In the genomic region with DNA sequence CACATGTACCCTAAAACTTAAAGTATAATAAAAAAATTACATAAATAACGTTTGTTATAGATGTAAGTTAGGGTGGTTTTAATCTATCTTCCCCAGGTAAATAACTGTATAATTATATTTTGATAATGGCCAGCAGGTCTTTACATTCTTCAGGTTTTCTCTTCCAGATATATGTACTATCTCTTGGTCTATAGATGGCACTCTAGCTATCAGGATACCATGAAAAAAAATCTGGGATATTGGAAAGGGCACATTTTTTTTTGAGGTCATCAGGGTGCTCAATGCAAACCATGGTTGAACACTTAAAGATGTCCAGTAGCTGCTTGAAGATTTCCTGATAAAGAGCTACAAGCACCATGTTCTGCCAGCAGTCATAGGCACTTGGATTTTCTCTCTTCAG, we compare ENCODE assay signal across 22 cellular contexts. TPM values are rescaled to one million over a fixed set of nuclear protein-coding genes. Genes with fewer than 3 reads are reported as not detected.
DNase-seq lines count a peak whose midpoint lies in the region; ATAC-seq and TF ChIP-seq lines count a peak whose summit lies in the region.
"Had no signal": no experiment of that assay in that cellular context is flagged by ENCODE, and none has a peak within 500 bp of the region (broad histone marks: within the 10 kb centered on the region; RNA-seq: fewer than 3 reads in every experiment).

No MANE protein-coding gene starts in this region.

- POLR2A ChIA-PET in A673 (lab: Charles Lee; ENCODE audit: low non-redundant PET) = no interaction called here

- H3K4me1 ChIP-seq in A673 (ENCODE audit: insufficient read depth, low read length, poor library complexity, severe bottlenecking) (no peaks in the 10 kb centered on the region), GM23248 (ENCODE audit: insufficient read depth) (no peaks in the 10 kb centered on the region), RWPE2 (ENCODE audit: insufficient read depth, poor library complexity, severe bottlenecking) (no peaks in the 10 kb centered on the region)

- H3K4me2 ChIP-seq in GM23248 (ENCODE audit: unreplicated experiment) = no peak overlapping the region

- intact Hi-C loops in A673 (cut with micrococcal nuclease; ENCODE audit: unreplicated experiment) = no loop called here

- H3K4me3 ChIP-seq in A673 (ENCODE audit: low read depth, low read length, poor library complexity, severe bottlenecking) = no peak overlapping the region
- no peak overlapping the region for H3K4me3 ChIP-seq in GM23248
- H3K4me3 ChIP-seq in RWPE2 (ENCODE audit: severe bottlenecking) = no peak overlapping the region
- H3K4me3 ChIP-seq: pancreas had no signal

- H3K27me3 ChIP-seq in A673 (replicated peaks; ENCODE audit: insufficient read depth, low read depth, low read length, poor library complexity) (no peaks in the 10 kb centered on the region), GM23248 (replicated peaks; ENCODE audit: insufficient read depth) (no peaks in the 10 kb centered on the region), RWPE2 (ENCODE audit: insufficient read depth, poor library complexity, severe bottlenecking) (no peaks in the 10 kb centered on the region)
- H3K27me3 ChIP-seq: pancreas had no signal

- H3K9me3 ChIP-seq in A673 (ENCODE audit: low read depth, low read length, poor library complexity, severe bottlenecking) (no peaks in the 10 kb centered on the region), GM23248 (ENCODE audit: low read depth) (no peaks in the 10 kb centered on the region), RWPE2 (ENCODE audit: severe bottlenecking) (no peaks in the 10 kb centered on the region)
- H3K9me3 ChIP-seq: pancreas had no signal

- in situ Hi-C loops in GM23248 (cut with MboI) = no loop called here
- in situ Hi-C loops in GM13977 (cut with MboI; ENCODE audit: low pct_unique_long_range_greater_than_20kb, low sequenced_read_pairs, unreplicated experiment) = no loop called here

- TF ChIP-seq CTCF in A673 (conservative IDR thresholded peaks at IDR 0.05; ENCODE audit: low read depth, low read length) (0 out of 2 replicates have a peak, but pooled peaks have one; percentile 35), RWPE2 (IDR thresholded peaks at IDR 0.05; ENCODE audit: poor library complexity, severe bottlenecking) (peak; percentile 42), GM13977 (IDR thresholded peaks at IDR 0.05; ENCODE audit: extremely low read depth, insufficient read depth, missing control alignments) (no peak)

- no peak for ATAC-seq in RWPE2 (ENCODE audit: low read depth)
- ATAC-seq in GM19035 (IDR thresholded peaks at IDR 0.05; ENCODE audit: unreplicated experiment) = no peak
- ATAC-seq in HG03457 (IDR thresholded peaks at IDR 0.05; ENCODE audit: unreplicated experiment) = no peak
- ATAC-seq in stimulated activated naive CD8-positive, alpha-beta T cell treated with anti-CD3 and anti-CD28 coated beads, Interleukin-15, Interleukin-2, amounts not matched to agents 100 U/mL and 50 U/mL, for 24 hours = no peak
- ATAC-seq: esophagus mucosa; naive thymus-derived CD8-positive, alpha-beta T cell; pancreas; right cardiac atrium had no signal

- H3K27ac ChIP-seq in A673 (ENCODE audit: low read depth, low read length, poor library complexity, severe bottlenecking) (no peak overlapping the region), GM23248 (no peak overlapping the region), RWPE2 (ENCODE audit: poor library complexity, severe bottlenecking) (no peak overlapping the region)
- H3K27ac ChIP-seq: pancreas had no signal

- DNase-seq in A673 (ENCODE audit: low spot score) = no peak
- DNase-seq in GM23248 = peak; percentile 6
- DNase-seq in RWPE2 (ENCODE audit: low spot score) = no peak
- DNase-seq in fibroblast of the conjunctiva (ENCODE audit: low read depth) = peak; percentile 3
- no peak for DNase-seq in GM13977 (ENCODE audit: low spot score)
- no peak for DNase-seq in stimulated activated naive CD8-positive, alpha-beta T cell treated with anti-CD3 and anti-CD28 coated beads, Interleukin-15, Interleukin-2, amounts not matched to agents 100 U/mL and 50 U/mL, for 24 hours
- DNase-seq: activated CD4-positive, alpha-beta T cell treated with anti-CD3 and anti-CD28 coated beads for 1 hour; activated naive CD4-positive, alpha-beta T cell treated with anti-CD3 and anti-CD28 coated beads, Interleukin-2, amount 10 ng/mL, durations not matched to agents 7 days and 5 days; activated T-cell treated with anti-CD3 and anti-CD28 coated beads, Interleukin-2, amount 50 U/mL, for 48 hours; AML-193; MV-4-11; naive thymus-derived CD8-positive, alpha-beta T cell; NCI-H1694 treated with DMSO at 0.1 percent for 48 hours; NCI-H2227 treated with DMSO at 0.1 percent for 48 hours; pancreas; right cardiac atrium had no signal

- H2AFZ ChIP-seq in GM23248 = no peak overlapping the region

- no peaks in the 10 kb centered on the region for H3K79me2 ChIP-seq in GM23248 (ENCODE audit: insufficient read depth)

- H4K20me1 ChIP-seq in GM23248 (ENCODE audit: insufficient read depth) = no peaks in the 10 kb centered on the region

- H3K9ac ChIP-seq in GM23248 = no peak overlapping the region

- WGBS in GM23248 (ENCODE audit: low coverage in 1 of 2, low lambda C conversion rate in 2 of 2, missing lambda C conversion rate in 2 of 2), 2 experiments = 79 to 80% methylated on average over 1 of the region's 1 CpG

- H3K36me3 ChIP-seq in A673 (ENCODE audit: insufficient read depth, low read length, poor library complexity, severe bottlenecking) = no peaks in the 10 kb centered on the region
- H3K36me3 ChIP-seq in GM23248 (ENCODE audit: low read depth) = no peaks in the 10 kb centered on the region
- no peaks in the 10 kb centered on the region for H3K36me3 ChIP-seq in RWPE2 (ENCODE audit: low read depth)
- H3K36me3 ChIP-seq: pancreas had no signal

- no TSS peak for BruUV-seq in A673 (replicated peaks; lab: Mats Ljungman, UMichigan)

- H3F3A ChIP-seq in GM23248 (ENCODE audit: insufficient read depth) = no peaks in the 10 kb centered on the region

- CTCF ChIA-PET in A673 (lab: Charles Lee) = no interaction called here

- H3K9me2 ChIP-seq in GM23248 (ENCODE audit: insufficient read depth) = no peaks in the 10 kb centered on the region

RNA-seq across cellular contexts. Expression of gene ADH4, which starts 15.6 kb away (rescaled TPM):
- total RNA-seq in A673 (2021) = not detected in 2 replicates
- not detected in 2 replicates for total RNA-seq in GM23248 (2014; rRNA removed; shearing (Covaris generic))
- not detected in 2 replicates for polyA plus RNA-seq in GM23248 (2016; fragmentation: Nextera tagmentation; extraction: Ambion mirVana)
- total RNA-seq: Daoy; naive thymus-derived CD8-positive, alpha-beta T cell; RPMI7951; temporal lobe had no signal
- polyA plus RNA-seq: naive thymus-derived CD8-positive, alpha-beta T cell had no signal

RNA-seq across cellular contexts. Expression of gene ADH6, which starts 59.3 kb away (rescaled TPM):
- not detected in 2 replicates for total RNA-seq in A673 (2021)
- total RNA-seq in GM23248 (2014; rRNA removed; shearing (Covaris generic)) = not detected in 2 replicates
- polyA plus RNA-seq in GM23248 (2016; fragmentation: Nextera tagmentation; extraction: Ambion mirVana) = not detected in 2 replicates
- total RNA-seq: Daoy; esophagus mucosa; naive thymus-derived CD8-positive, alpha-beta T cell; right cardiac atrium; RPMI7951; temporal lobe had no signal
- polyA plus RNA-seq: naive thymus-derived CD8-positive, alpha-beta T cell; right cardiac atrium had no signal

Comparison
In these comparisons a context has a peak if more than half of its experiments do, and no peak if none do; other contexts are left out.
1. DNase-seq: peak in GM23248 (single experiment) and fibroblast of the conjunctiva (single experiment); none in A673 (single experiment), RWPE2 (single experiment), GM13977 (single experiment) and stimulated activated naive CD8-positive, alpha-beta T cell treated with anti-CD3 and anti-CD28 coated beads, Interleukin-15, Interleukin-2, amounts not matched to agents 100 U/mL and 50 U/mL, for 24 hours (single experiment).